3 cellular contexts compared by ENCODE assay signal in the genomic region with DNA sequence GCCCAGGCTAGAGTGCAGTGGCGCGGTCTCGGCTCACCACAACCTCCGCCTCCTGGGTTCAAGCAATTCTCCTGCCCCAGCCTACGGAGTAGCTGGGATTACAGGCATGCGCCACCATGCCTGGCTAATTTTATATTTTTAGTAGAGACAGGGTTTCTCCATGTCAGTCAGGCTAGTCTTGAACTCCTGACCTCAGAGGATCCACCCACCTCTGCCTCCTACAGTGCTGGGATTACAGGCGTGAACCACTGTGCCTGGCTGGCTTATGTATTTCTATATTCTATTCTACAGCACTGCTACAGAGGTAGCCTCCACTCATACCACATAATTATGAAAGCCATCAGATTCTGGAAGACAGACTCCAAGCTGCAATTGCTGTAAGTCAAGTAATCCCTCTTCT. TPM values are rescaled to one million over a fixed set of nuclear protein-coding genes. Genes with fewer than 3 reads are reported as not detected.
"Had no signal": no experiment of that assay in that cellular context is flagged by ENCODE, and none has a peak within 500 bp of the region (broad histone marks: within the 10 kb centered on the region; RNA-seq: fewer than 3 reads in every experiment).

No MANE protein-coding gene starts in this region.

RNA-seq across cellular contexts. Expression of a gene that starts 59.5 kb away (rescaled TPM):
- total RNA-seq: Right ventricle myocardium superior, SJSA1 had no signal
- polyA plus RNA-seq: IgD-negative memory B cell had no signal
